In genomic region chr4:105206214-105206613, GRCh38 we compare ENCODE assay signal across 28 cellular contexts.
"Had no signal": no experiment of that assay in that cellular context is flagged by ENCODE, and none has a peak within 500 bp of the region (broad histone marks: within the 10 kb centered on the region; RNA-seq: fewer than 3 reads in every experiment).

No MANE protein-coding gene starts in this region.

- H3K4me1 ChIP-seq: breast epithelium, pancreas had no signal

- H3K36me3 ChIP-seq: breast epithelium, gastrocnemius medialis, pancreas, right atrium auricular region, suprapubic skin, tibial artery had no signal

- H3K9me3 ChIP-seq: breast epithelium, gastrocnemius medialis, mucosa of descending colon, pancreas, psoas muscle, right atrium auricular region, suprapubic skin, tibial artery had no signal

- H3K4me3 ChIP-seq: breast epithelium, gastrocnemius medialis, hepatocyte, mucosa of descending colon, pancreas, psoas muscle, right atrium auricular region, suprapubic skin, tibial artery had no signal

- H3K4me3 Mint-ChIP-seq: activated CD4-positive, alpha-beta memory T cell treated with anti-CD3 and anti-CD28 coated beads, Interleukin-2, amount 10 ng/mL, durations not matched to agents 7 days and 5 days; activated CD4-positive, alpha-beta T cell treated with anti-CD3 and anti-CD28 coated beads, Interleukin-2, amount 10 ng/mL, durations not matched to agents 7 days and 5 days; activated naive CD4-positive, alpha-beta T cell treated with anti-CD3 and anti-CD28 coated beads, Interleukin-2, amount 50 U/mL, for 24 hours; activated naive CD8-positive, alpha-beta T cell treated with anti-CD3 and anti-CD28 coated beads, Interleukin-2, amount 50 U/mL, for 24 hours; activated T-cell treated with anti-CD3 and anti-CD28 coated beads, Interleukin-2, amount 50 U/mL, for 4 hours; activated T-helper 17 cell treated with anti-CD3 and anti-CD28 coated beads, Interleukin-2, amount 50 U/mL, for 72 hours; nephron progenitor cell had no signal

- H3K4me1 Mint-ChIP-seq: activated CD4-positive, alpha-beta T cell treated with anti-CD3 and anti-CD28 coated beads, Interleukin-2, amount 10 ng/mL, durations not matched to agents 7 days and 5 days had no signal

- H3K9me3 Mint-ChIP-seq: activated CD4-positive, alpha-beta memory T cell treated with anti-CD3 and anti-CD28 coated beads, Interleukin-2, amount 10 ng/mL, durations not matched to agents 7 days and 5 days; activated CD4-positive, alpha-beta T cell treated with anti-CD3 and anti-CD28 coated beads, Interleukin-2, amount 10 ng/mL, durations not matched to agents 7 days and 5 days; activated naive CD4-positive, alpha-beta T cell treated with anti-CD3 and anti-CD28 coated beads, Interleukin-2, amount 50 U/mL, for 24 hours; activated naive CD8-positive, alpha-beta T cell treated with anti-CD3 and anti-CD28 coated beads, Interleukin-2, amount 50 U/mL, for 24 hours; activated T-cell treated with anti-CD3 and anti-CD28 coated beads, Interleukin-2, amount 50 U/mL, for 4 hours; activated T-helper 17 cell treated with anti-CD3 and anti-CD28 coated beads, Interleukin-2, amount 50 U/mL, for 72 hours; nephron progenitor cell had no signal

- ATAC-seq: activated naive CD8-positive, alpha-beta T cell treated with anti-CD3 and anti-CD28 coated beads, Interleukin-2, amount 50 U/mL, for 24 hours; activated T-cell treated with anti-CD3 and anti-CD28 coated beads, Interleukin-2, amount 50 U/mL, for 4 hours; activated T-helper 17 cell treated with anti-CD3 and anti-CD28 coated beads, Interleukin-2, amount 50 U/mL, for 72 hours; gastrocnemius medialis; left cardiac atrium; left ventricle myocardium superior; mucosa of descending colon; pancreas; psoas muscle had no signal

- H3K27me3 Mint-ChIP-seq: activated CD4-positive, alpha-beta memory T cell treated with anti-CD3 and anti-CD28 coated beads, Interleukin-2, amount 10 ng/mL, durations not matched to agents 7 days and 5 days; activated CD4-positive, alpha-beta T cell treated with anti-CD3 and anti-CD28 coated beads, Interleukin-2, amount 10 ng/mL, durations not matched to agents 7 days and 5 days; activated naive CD4-positive, alpha-beta T cell treated with anti-CD3 and anti-CD28 coated beads, Interleukin-2, amount 50 U/mL, for 24 hours; activated naive CD8-positive, alpha-beta T cell treated with anti-CD3 and anti-CD28 coated beads, Interleukin-2, amount 50 U/mL, for 24 hours; activated T-helper 17 cell treated with anti-CD3 and anti-CD28 coated beads, Interleukin-2, amount 50 U/mL, for 72 hours had no signal

- H3K27ac Mint-ChIP-seq: activated CD4-positive, alpha-beta memory T cell treated with anti-CD3 and anti-CD28 coated beads, Interleukin-2, amount 10 ng/mL, durations not matched to agents 7 days and 5 days; activated CD4-positive, alpha-beta T cell treated with anti-CD3 and anti-CD28 coated beads, Interleukin-2, amount 10 ng/mL, durations not matched to agents 7 days and 5 days; activated naive CD4-positive, alpha-beta T cell treated with anti-CD3 and anti-CD28 coated beads, Interleukin-2, amount 50 U/mL, for 24 hours; activated naive CD8-positive, alpha-beta T cell treated with anti-CD3 and anti-CD28 coated beads, Interleukin-2, amount 50 U/mL, for 24 hours; activated T-helper 17 cell treated with anti-CD3 and anti-CD28 coated beads, Interleukin-2, amount 50 U/mL, for 72 hours; nephron progenitor cell had no signal

- H3K27me3 ChIP-seq: breast epithelium, gastrocnemius medialis, hepatocyte, pancreas, right atrium auricular region, suprapubic skin, tibial artery had no signal

- H3K27ac ChIP-seq: breast epithelium, epithelial cell of prostate, gastrocnemius medialis, hepatocyte, pancreas, psoas muscle, right atrium auricular region, suprapubic skin, tibial artery had no signal

- DNase-seq: activated CD4-positive, alpha-beta memory T cell treated with anti-CD3 and anti-CD28 coated beads, Interleukin-2, amount 10 ng/mL, durations not matched to agents 7 days and 5 days; activated CD4-positive, alpha-beta T cell treated with anti-CD3 and anti-CD28 coated beads for 1 hour; activated CD4-positive, alpha-beta T cell treated with anti-CD3 and anti-CD28 coated beads, Interleukin-2, amount 10 ng/mL, durations not matched to agents 7 days and 5 days; activated gamma-delta T cell treated with Interleukin-2 at 50 U/mL for 16 hours; activated naive CD8-positive, alpha-beta T cell treated with anti-CD3 and anti-CD28 coated beads, Interleukin-2, amount 50 U/mL, for 24 hours; activated T-cell treated with anti-CD3 and anti-CD28 coated beads, Interleukin-2, amount 50 U/mL, for 4 hours; dermis blood vessel endothelial cell; effector CD8-positive, alpha-beta T cell; gastrocnemius medialis; left cardiac atrium; left ventricle myocardium superior; mucosa of descending colon; nephron progenitor cell; nucleus accumbens; pancreas; psoas muscle; stimulated activated CD4-positive, alpha-beta T cell treated with anti-CD3 and anti-CD28 coated beads, Interleukin-15, amount 100 ng/mL, for 24 hours; stimulated activated CD4-positive, alpha-beta T cell treated with anti-CD3 and anti-CD28 coated beads, Interleukin-2, amount 100 ng/mL, for 24 hours; stimulated activated naive CD4-positive, alpha-beta T cell; T-helper 9 cell; tibial artery had no signal
